14 cellular contexts compared by ENCODE assay signal in genomic region chr2:20744366-20745335, GRCh38.
DNase-seq lines count a peak whose midpoint lies in the region; ATAC-seq and TF ChIP-seq lines count a peak whose summit lies in the region.
"Had no signal": no experiment of that assay in that cellular context is flagged by ENCODE, and none has a peak within 500 bp of the region (broad histone marks: within the 10 kb centered on the region; RNA-seq: fewer than 3 reads in every experiment).

No MANE protein-coding gene starts in this region.

- H3K9me3 ChIP-seq in right lobe of liver: no peaks in the 10 kb centered on the region
- H3K9me3 ChIP-seq: esophagus squamous epithelium, neutrophil had no signal

- H3K4me1 Mint-ChIP-seq in stimulated activated naive CD8-positive, alpha-beta T cell treated with anti-CD3 and anti-CD28 coated beads, Interleukin-15, amount 100 ng/mL, for 72 hours: no peaks in the 10 kb centered on the region

- no peak for TF ChIP-seq POLR2A in right lobe of liver (IDR thresholded peaks at IDR 0.05)

- peaks cover 0 to 7% of the 10 kb centered on the region in 2 donors for H3K9me3 Mint-ChIP-seq in stimulated activated naive CD8-positive, alpha-beta T cell treated with anti-CD3 and anti-CD28 coated beads, Interleukin-15, amount 100 ng/mL, for 72 hours

- no peak overlapping the region for H3K4me3 ChIP-seq in right lobe of liver
- H3K4me3 ChIP-seq: esophagus squamous epithelium had no signal

- no peak overlapping the region for H3K27ac Mint-ChIP-seq in stimulated activated naive CD8-positive, alpha-beta T cell treated with anti-CD3 and anti-CD28 coated beads, Interleukin-15, amount 100 ng/mL, for 72 hours
- H3K27ac Mint-ChIP-seq: CD4-positive, CD25-positive, alpha-beta regulatory T cell had no signal

- ATAC-seq in GM18520 (IDR thresholded peaks at IDR 0.05; ENCODE audit: unreplicated experiment) (peak; percentile 94), GM21515 (IDR thresholded peaks at IDR 0.05; ENCODE audit: unreplicated experiment) (peak; percentile 86), HG03064 (IDR thresholded peaks at IDR 0.05; ENCODE audit: low read depth, unreplicated experiment) (peak; percentile 96), right lobe of liver (no peak)
- no peak for ATAC-seq in stimulated activated naive CD8-positive, alpha-beta T cell treated with anti-CD3 and anti-CD28 coated beads, Interleukin-15, amount 100 ng/mL, for 72 hours

- WGBS in right lobe of liver (ENCODE audit: insufficient coverage, low coverage, low lambda C conversion rate, missing lambda C conversion rate): 62% methylated on average over 2 of the region's 2 CpGs

- H3K4me3 Mint-ChIP-seq in stimulated activated naive CD8-positive, alpha-beta T cell treated with anti-CD3 and anti-CD28 coated beads, Interleukin-15, amount 100 ng/mL, for 72 hours: no peak overlapping the region
- H3K4me3 Mint-ChIP-seq: CD4-positive, CD25-positive, alpha-beta regulatory T cell had no signal

- peak; percentile 6 for DNase-seq in kidney glomerular epithelial cell (lab: John Stamatoyannopoulos, UW)
- DNase-seq in right lobe of liver: no peak
- DNase-seq in G401 (ENCODE audit: low spot score): no peak
- no peak for DNase-seq in stimulated activated CD8-positive, alpha-beta memory T cell treated with anti-CD3 and anti-CD28 coated beads, Interleukin-4, amount 100 ng/mL, for 48 hours
- no peak for DNase-seq in stimulated activated naive CD8-positive, alpha-beta T cell treated with anti-CD3 and anti-CD28 coated beads, Interleukin-15, amount 100 ng/mL, for 72 hours
- DNase-seq: activated T-cell treated with anti-CD3 and anti-CD28 coated beads, Interleukin-2, amount 50 U/mL, for 48 hours; caudate nucleus; CD4-positive, CD25-positive, alpha-beta regulatory T cell; esophagus squamous epithelium; IMR-90 had no signal

- H3K27me3 ChIP-seq in right lobe of liver: no peaks in the 10 kb centered on the region
- H3K27me3 ChIP-seq: esophagus squamous epithelium, neutrophil had no signal

- in situ Hi-C loops in G401 (cut with HindIII; ENCODE audit: low sequenced_read_pairs): no loop called here

- intact Hi-C loops in right lobe of liver (cut with DNase I): no loop called here

- no peak for TF ChIP-seq CTCF in right lobe of liver (IDR thresholded peaks at IDR 0.05)

- no peaks in the 10 kb centered on the region for H3K27me3 Mint-ChIP-seq in stimulated activated naive CD8-positive, alpha-beta T cell treated with anti-CD3 and anti-CD28 coated beads, Interleukin-15, amount 100 ng/mL, for 72 hours
- H3K27me3 Mint-ChIP-seq: CD4-positive, CD25-positive, alpha-beta regulatory T cell had no signal

- H3K4me1 ChIP-seq in right lobe of liver: peaks cover 0 to 9% (median 4%) of the 10 kb centered on the region in 4 donors
- H3K4me1 ChIP-seq: esophagus squamous epithelium had no signal

- no peaks in the 10 kb centered on the region for H3K36me3 ChIP-seq in right lobe of liver
- H3K36me3 ChIP-seq: esophagus squamous epithelium, neutrophil had no signal

- no peak overlapping the region for H3K27ac ChIP-seq in right lobe of liver
- H3K27ac ChIP-seq: esophagus squamous epithelium, neutrophil had no signal

Comparison
In these comparisons a context has a peak if more than half of its experiments do, and no peak if none do; other contexts are left out.
1. ATAC-seq: peak in GM18520 (single experiment), GM21515 (single experiment) and HG03064 (single experiment); none in right lobe of liver (0 of 4) and stimulated activated naive CD8-positive, alpha-beta T cell treated with anti-CD3 and anti-CD28 coated beads, Interleukin-15, amount 100 ng/mL, for 72 hours (single experiment).